Comparison of ENCODE assay signal across 8 cellular contexts in genomic region chr3:113947372-113948014, GRCh38. TPM values are rescaled to one million over a fixed set of nuclear protein-coding genes. Genes with fewer than 3 reads are reported as not detected.
DNase-seq lines count a peak whose midpoint lies in the region; ATAC-seq, FAIRE-seq and TF ChIP-seq lines count a peak whose summit lies in the region.

Gene ZDHHC23, plus strand, starts transcription at chr3:113948013. Its CDS starts 790 bp downstream, at chr3:113948803.

- peaks cover 10% of the 10 kb centered on the region for H3K36me3 Mint-ChIP-seq in activated B cell treated with CpG ODN at 0.5 μM for 24 hours (ENCODE audit: low read depth)

- TF ChIP-seq CTCF in A549 (IDR thresholded peaks at IDR 0.05) (no peak), activated B cell treated with CpG ODN at 0.5 μM for 24 hours (IDR thresholded peaks at IDR 0.05) (no peak), kidney epithelial cell (IDR thresholded peaks at IDR 0.05; ENCODE audit: insufficient read depth, low read length, poor library complexity, severe bottlenecking) (no peak)

- H3K36me3 ChIP-seq in kidney epithelial cell (ENCODE audit: control insufficient read depth, insufficient read depth, low read length): no peaks in the 10 kb centered on the region

- no peaks in the 10 kb centered on the region for H3K27me3 Mint-ChIP-seq in activated B cell treated with CpG ODN at 0.5 μM for 24 hours

- H3K4me3 ChIP-seq in A549 (peak within 1 kb of the TSS; percentile 78), kidney epithelial cell (ENCODE audit: low read depth, low read length) (peak within 1 kb of the TSS; percentile 64)

- peak; percentile 28; the same call in 1 of the 2 replicates for TF ChIP-seq POLR2A in A549 (IDR thresholded peaks at IDR 0.05; ENCODE audit: low read length)

- peak within 1 kb of the TSS; percentile 62 to 87 for H3K27ac ChIP-seq in A549

- H3K27ac Mint-ChIP-seq in activated B cell treated with CpG ODN at 0.5 μM for 24 hours: peak within 1 kb of the TSS; percentile 84

- 2% methylated on average over 11 of the region's 80 CpGs for WGBS in A549 (ENCODE audit: missing lambda C conversion rate)

- TF ChIP-seq EP300 in A549 (IDR thresholded peaks at IDR 0.05): no peak

- CTCF ChIA-PET in A549 (lab: Yijun Ruan, JAX): no interaction called here
- CTCF ChIA-PET in activated B cell treated with CpG ODN at 0.5 μM for 24 hours (lab: Charles Lee): no interaction called here

- peaks cover 18% of the 10 kb centered on the region for H3K4me1 Mint-ChIP-seq in activated B cell treated with CpG ODN at 0.5 μM for 24 hours

- ATAC-seq in A549: peak; percentile 86 to 89
- ATAC-seq in GM18867 (IDR thresholded peaks at IDR 0.05; ENCODE audit: unreplicated experiment): peak; percentile 81
- peak; percentile 75 for ATAC-seq in HG03095 (IDR thresholded peaks at IDR 0.05; ENCODE audit: unreplicated experiment)
- ATAC-seq in activated B cell treated with CpG ODN at 0.5 μM for 24 hours (ENCODE audit: low read depth): peak; percentile 83

- H3K9me3 ChIP-seq in A549: no peaks in the 10 kb centered on the region

- H3K4me3 Mint-ChIP-seq in activated B cell treated with CpG ODN at 0.5 μM for 24 hours: peak within 1 kb of the TSS; percentile 86

- peaks cover 3% of the 10 kb centered on the region for H3K27me3 ChIP-seq in kidney epithelial cell (ENCODE audit: control insufficient read depth, insufficient read depth, low read length)

- FAIRE-seq in A549 (lab: Jason Lieb, UNC): no peak

- peaks cover 7% of the 10 kb centered on the region; the same call in 2 of the 3 replicates for H3K4me1 ChIP-seq in A549

- intact Hi-C loops in activated B cell treated with CpG ODN at 0.5 μM for 24 hours (cut with micrococcal nuclease): loop anchor here (1.0 to 2.0 kb wide), 5 partner anchors 37 to 251 kb away; partner anchors contain the start of genes CCDC191, NAA50, QTRT2 and USF3

- TF ChIP-seq RAD21 in A549 (conservative IDR thresholded peaks at IDR 0.05 in 1 of 2, IDR thresholded peaks at IDR 0.05 in 1 of 2): no peak

- peak within 1 kb of the TSS; percentile 98 for H3K4me2 ChIP-seq in A549

- H3K9me3 Mint-ChIP-seq in activated B cell treated with CpG ODN at 0.5 μM for 24 hours: peaks cover 2% of the 10 kb centered on the region

- POLR2A ChIA-PET in A549 (lab: Yijun Ruan, JAX): no interaction called here
- POLR2A ChIA-PET in activated B cell treated with CpG ODN at 0.5 μM for 24 hours (lab: Charles Lee): interaction anchor here (1.0 kb wide), 1 partner anchor 109 kb away, joined by 4 read pairs; the partner anchor contains the start of genes CCDC191 and QTRT2

- DNase-seq in A549 (ENCODE audit: low read depth in 1 of 2, low spot score in 1 of 2) (peak; percentile 54), NCI-H2171 (lab: John Stamatoyannopoulos, UW) (peak; percentile 75), activated B cell treated with CpG ODN at 0.5 μM for 24 hours (peak; percentile 87), kidney epithelial cell (ENCODE audit: low read depth) (no peak)
- peak; percentile 73 for DNase-seq in central memory CD4-positive, alpha-beta T cell
- DNase-seq in stimulated activated CD4-positive, alpha-beta T cell treated with anti-CD3 and anti-CD28 coated beads, Interleukin-1b, Interleukin-23, amount 100 ng/mL, for 1 hour (ENCODE audit: low read depth in 2 of 2): peak; percentile 23 to 39

TF ChIP-seq in A549, 52 proteins besides CTCF, POLR2A, EP300 and RAD21:
- TF ChIP-seq CBX8 (IDR thresholded peaks at IDR 0.05): no peak
- TF ChIP-seq BHLHE40 (IDR thresholded peaks at IDR 0.05; ENCODE audit: low read depth, low read length): peak; percentile 79
- TF ChIP-seq HOXB5 (CRISPR knock-in tag; IDR thresholded peaks at IDR 0.05): no peak
- TF ChIP-seq CHD2 (IDR thresholded peaks at IDR 0.05; ENCODE audit: low read length, partially characterized antibody): no peak
- TF ChIP-seq NPAS2 (CRISPR knock-in tag; IDR thresholded peaks at IDR 0.05; ENCODE audit: borderline replicate concordance): peak; percentile 40; the same call in 1 of the 2 replicates
- TF ChIP-seq SMC3 (IDR thresholded peaks at IDR 0.05): no peak
- no peak for TF ChIP-seq MAFK (IDR thresholded peaks at IDR 0.05; ENCODE audit: partially characterized antibody)
- TF ChIP-seq MAX (IDR thresholded peaks at IDR 0.05): peak; percentile 36; the same call in 1 of the 2 replicates
- no peak for TF ChIP-seq EHF (CRISPR knock-in tag; IDR thresholded peaks at IDR 0.05)
- peak in 1 of 2 experiments; percentile 21; a peak in 1 of 5 replicates for TF ChIP-seq JUN (IDR thresholded peaks at IDR 0.05)
- peak; percentile 48; the same call in 1 of the 2 replicates for TF ChIP-seq PHF8 (IDR thresholded peaks at IDR 0.05; ENCODE audit: borderline replicate concordance, low read depth)
- TF ChIP-seq HEYL (CRISPR knock-in tag; IDR thresholded peaks at IDR 0.05): no peak
TF ChIP-seq in A549: peak in this region for 5.

RNA-seq across cellular contexts. Expression of gene ZDHHC23, which starts in this region (rescaled TPM):
- polyA plus RNA-seq in A549 (2011; rRNA removed) (4.0 and 5.8 TPM in 2 replicates), A549 (2017; fragmentation: RNase III; extraction: RNeasy Plus Mini Kit Qiagen cat#74134 plus additional on column Dnase treatment) (2.8 to 3.6 TPM (median 3.1 TPM) in 3 replicates)
- polyA plus RNA-seq in A549 (2012; cell fraction: cytosol; rRNA removed): 1.5 and 1.9 TPM in 2 replicates
- 2.5 and 4.1 TPM in 2 replicates for polyA plus RNA-seq in A549 (2012; cell fraction: nucleus; rRNA removed)
- 7.2 and 7.4 TPM in 2 replicates for polyA minus RNA-seq in A549 (2011; rRNA and poly(A)+ RNA removed)
- total RNA-seq in activated B cell treated with CpG ODN at 0.5 μM for 24 hours (22.7 and 27.4 TPM in 2 replicates), kidney epithelial cell (4.7 and 8.4 TPM in 2 replicates)
